Comparison of ENCODE assay signal across 1 cellular context in the genomic region with DNA sequence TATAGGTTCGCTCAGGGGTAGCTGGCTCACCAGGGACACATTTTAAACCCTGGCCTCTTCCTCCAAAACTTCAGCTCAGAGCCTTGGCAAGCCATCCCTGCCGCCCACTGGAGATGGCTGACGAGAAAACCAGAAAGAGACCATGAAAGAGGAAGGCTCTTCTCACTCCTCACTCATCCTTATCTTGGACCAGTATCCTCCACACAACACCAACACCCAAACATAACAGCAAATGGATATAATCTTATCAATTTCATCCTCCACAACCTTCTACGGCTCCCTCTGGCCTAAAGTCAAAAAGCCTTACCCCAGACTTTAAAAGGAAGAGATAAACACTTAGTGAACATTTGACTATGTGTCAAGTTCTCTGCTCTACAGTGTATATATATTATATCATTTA.
TF ChIP-seq lines count a peak whose summit lies in the region.

No MANE protein-coding gene starts in this region.

TF ChIP-seq in IMR-90, 13 proteins besides CTCF, POLR2A, EP300 and RAD21:
- TF ChIP-seq, protein P1, sequence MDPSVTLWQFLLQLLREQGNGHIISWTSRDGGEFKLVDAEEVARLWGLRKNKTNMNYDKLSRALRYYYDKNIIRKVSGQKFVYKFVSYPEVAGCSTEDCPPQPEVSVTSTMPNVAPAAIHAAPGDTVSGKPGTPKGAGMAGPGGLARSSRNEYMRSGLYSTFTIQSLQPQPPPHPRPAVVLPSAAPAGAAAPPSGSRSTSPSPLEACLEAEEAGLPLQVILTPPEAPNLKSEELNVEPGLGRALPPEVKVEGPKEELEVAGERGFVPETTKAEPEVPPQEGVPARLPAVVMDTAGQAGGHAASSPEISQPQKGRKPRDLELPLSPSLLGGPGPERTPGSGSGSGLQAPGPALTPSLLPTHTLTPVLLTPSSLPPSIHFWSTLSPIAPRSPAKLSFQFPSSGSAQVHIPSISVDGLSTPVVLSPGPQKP (IDR thresholded peaks at IDR 0.05; ENCODE audit: borderline replicate concordance, low read depth, low read length) = no peak
- no peak for TF ChIP-seq MAFK (IDR thresholded peaks at IDR 0.05; ENCODE audit: low read depth, low read length)
- no peak for TF ChIP-seq MXI1 (IDR thresholded peaks at IDR 0.05; ENCODE audit: borderline replicate concordance, low read depth, low read length)
- no peak for TF ChIP-seq FOS (IDR thresholded peaks at IDR 0.05; ENCODE audit: low read depth, low read length)
- TF ChIP-seq RFX5 (IDR thresholded peaks at IDR 0.05; ENCODE audit: low read depth, low read length) = no peak
- TF ChIP-seq RCOR1 (IDR thresholded peaks at IDR 0.05; ENCODE audit: insufficient replicate concordance, low read length) = no peak
- no peak for TF ChIP-seq MAZ (IDR thresholded peaks at IDR 0.05; ENCODE audit: borderline replicate concordance, low read depth, low read length)
- no peak for TF ChIP-seq BHLHE40 (IDR thresholded peaks at IDR 0.05; ENCODE audit: low read depth, low read length)
- TF ChIP-seq CHD1 (IDR thresholded peaks at IDR 0.05; ENCODE audit: low read depth, low read length) = no peak
- no peak for TF ChIP-seq NFE2L2 (IDR thresholded peaks at IDR 0.05; ENCODE audit: low read depth, low read length)
